Comparison of ENCODE assay signal across 10 cellular contexts in the genomic region with DNA sequence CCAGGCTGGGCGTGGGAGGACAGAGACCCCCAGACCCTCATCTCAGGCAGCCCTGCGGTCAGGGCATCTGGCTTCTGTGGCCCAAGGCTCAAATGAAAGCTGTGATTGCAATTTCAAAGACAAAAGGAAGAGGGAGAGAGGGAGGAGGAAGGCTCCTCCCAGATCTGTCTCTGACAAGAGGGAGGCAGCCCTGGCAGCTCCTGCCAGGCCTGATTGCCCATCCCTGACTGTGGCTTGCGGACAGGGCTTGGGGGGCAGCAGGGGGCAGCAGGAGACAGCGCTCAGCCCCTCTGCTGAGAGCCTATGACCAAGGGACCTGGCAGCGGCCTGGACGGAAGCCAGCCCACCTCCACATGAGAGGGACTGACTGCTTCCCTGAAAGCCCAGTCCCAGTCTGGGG.
DNase-seq lines count a peak whose midpoint lies in the region; ATAC-seq and TF ChIP-seq lines count a peak whose summit lies in the region.
"Had no signal": no experiment of that assay in that cellular context is flagged by ENCODE, and none has a peak within 500 bp of the region (broad histone marks: within the 10 kb centered on the region; RNA-seq: fewer than 3 reads in every experiment).

No MANE protein-coding gene starts in this region.

- H3K36me3 ChIP-seq in HUES48 (ENCODE audit: control insufficient read depth, insufficient read depth, low read length) = no peaks in the 10 kb centered on the region
- no peaks in the 10 kb centered on the region for H3K36me3 ChIP-seq in RWPE2 (ENCODE audit: low read depth)

- DNase-seq in ELF-1 (ENCODE audit: low read depth, low spot score) (peak; percentile 82), RWPE2 (ENCODE audit: low spot score) (no peak), left kidney (ENCODE audit: low read depth, low spot score) (peak; percentile 86), epidermal melanocyte (ENCODE audit: insufficient read length, low spot score) (no peak)

- no peak overlapping the region for H3K9ac ChIP-seq in HUES48 (ENCODE audit: low read depth, low read length)
- H3K9ac ChIP-seq: KMS-11 had no signal

- H3K27ac ChIP-seq in HUES48 (ENCODE audit: low read depth, low read length) = peak overlapping the region; percentile 40
- no peak overlapping the region for H3K27ac ChIP-seq in RWPE2 (ENCODE audit: poor library complexity, severe bottlenecking)
- H3K27ac ChIP-seq: epithelial cell of prostate, KMS-11 had no signal

- H3K4me1 ChIP-seq in HUES48 (ENCODE audit: control insufficient read depth, insufficient read depth, low read length) = peaks cover 28% of the 10 kb centered on the region
- no peaks in the 10 kb centered on the region for H3K4me1 ChIP-seq in RWPE2 (ENCODE audit: insufficient read depth, poor library complexity, severe bottlenecking)

- H3K4me3 ChIP-seq in HUES48 (ENCODE audit: low read depth, low read length) = peak overlapping the region; percentile 27
- H3K4me3 ChIP-seq in RWPE2 (ENCODE audit: severe bottlenecking) = no peak overlapping the region

- H3K9me3 ChIP-seq in HUES48 (ENCODE audit: control insufficient read depth, insufficient read depth, low read length) (no peaks in the 10 kb centered on the region), RWPE2 (ENCODE audit: severe bottlenecking) (no peaks in the 10 kb centered on the region)

- peak; percentile 18 for TF ChIP-seq CTCF in RWPE2 (IDR thresholded peaks at IDR 0.05; ENCODE audit: poor library complexity, severe bottlenecking)

- ATAC-seq in RWPE2 (ENCODE audit: low read depth) (peak; percentile 85), HG03469 (IDR thresholded peaks at IDR 0.05; ENCODE audit: unreplicated experiment) (no peak), HG03095 (IDR thresholded peaks at IDR 0.05; ENCODE audit: unreplicated experiment) (no peak), HG02763 (IDR thresholded peaks at IDR 0.05; ENCODE audit: unreplicated experiment) (no peak)

- no peaks in the 10 kb centered on the region for H3K27me3 ChIP-seq in HUES48 (ENCODE audit: control insufficient read depth, insufficient read depth, low read length)
- no peaks in the 10 kb centered on the region for H3K27me3 ChIP-seq in RWPE2 (ENCODE audit: insufficient read depth, poor library complexity, severe bottlenecking)

Comparison
In these comparisons a context has a peak if more than half of its experiments do, and no peak if none do; other contexts are left out.
1. DNase-seq: peak in ELF-1 (single experiment) and left kidney (single experiment); none in RWPE2 (single experiment) and epidermal melanocyte (single experiment).